ENCODE assay signal across 1 cellular context in the genomic region with DNA sequence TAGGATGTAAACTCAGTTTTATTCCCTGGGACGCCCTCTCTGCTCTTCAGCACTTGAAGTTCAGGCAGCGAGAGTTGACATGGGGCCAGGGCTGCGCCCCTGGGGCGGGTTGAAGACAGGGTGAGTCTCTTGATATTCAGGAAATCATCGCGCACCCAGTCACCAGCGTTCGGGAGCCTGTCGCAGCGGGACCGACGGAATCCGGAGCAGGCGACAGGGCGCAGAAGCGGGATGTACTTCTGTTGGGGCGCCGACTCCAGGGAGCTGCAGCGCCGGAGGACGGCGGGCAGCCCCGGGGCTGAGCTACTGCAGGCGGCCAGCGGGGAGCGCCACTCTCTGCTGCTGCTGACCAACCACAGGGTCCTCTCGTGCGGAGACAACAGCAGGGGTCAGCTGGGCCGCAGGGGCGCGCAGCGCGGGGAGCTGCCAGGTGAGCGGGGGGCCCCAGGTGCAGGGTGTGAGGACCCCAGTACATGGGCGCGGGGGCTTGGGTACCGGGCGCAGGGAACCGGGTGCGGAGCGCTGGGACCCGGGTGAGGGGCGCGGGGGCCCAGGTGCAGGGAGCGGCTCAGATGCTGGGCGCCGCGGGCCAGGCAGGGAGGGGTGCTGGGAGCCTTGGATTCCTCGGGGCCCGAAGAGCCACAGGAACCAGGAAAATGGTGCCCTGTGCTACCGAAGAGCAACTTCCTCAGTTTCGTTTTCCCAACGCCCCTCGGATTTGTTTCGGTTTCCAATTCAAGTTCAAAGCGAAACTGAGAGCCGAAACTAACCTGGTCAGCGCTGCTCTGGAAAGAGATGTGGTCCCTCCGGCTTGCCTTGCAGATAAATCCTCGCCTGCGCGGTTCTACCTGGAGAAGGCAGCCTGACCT.
TF ChIP-seq lines count a peak whose summit lies in the region.

A gene (plus strand): TSS at position 162 of the 869 bp plus-strand sequence. CDS start 70 bp downstream, at position 232.

TF ChIP-seq in GM23338, 12 proteins besides CTCF, POLR2A, EP300 and RAD21 (continued from another document):
- TF ChIP-seq, protein P1, sequence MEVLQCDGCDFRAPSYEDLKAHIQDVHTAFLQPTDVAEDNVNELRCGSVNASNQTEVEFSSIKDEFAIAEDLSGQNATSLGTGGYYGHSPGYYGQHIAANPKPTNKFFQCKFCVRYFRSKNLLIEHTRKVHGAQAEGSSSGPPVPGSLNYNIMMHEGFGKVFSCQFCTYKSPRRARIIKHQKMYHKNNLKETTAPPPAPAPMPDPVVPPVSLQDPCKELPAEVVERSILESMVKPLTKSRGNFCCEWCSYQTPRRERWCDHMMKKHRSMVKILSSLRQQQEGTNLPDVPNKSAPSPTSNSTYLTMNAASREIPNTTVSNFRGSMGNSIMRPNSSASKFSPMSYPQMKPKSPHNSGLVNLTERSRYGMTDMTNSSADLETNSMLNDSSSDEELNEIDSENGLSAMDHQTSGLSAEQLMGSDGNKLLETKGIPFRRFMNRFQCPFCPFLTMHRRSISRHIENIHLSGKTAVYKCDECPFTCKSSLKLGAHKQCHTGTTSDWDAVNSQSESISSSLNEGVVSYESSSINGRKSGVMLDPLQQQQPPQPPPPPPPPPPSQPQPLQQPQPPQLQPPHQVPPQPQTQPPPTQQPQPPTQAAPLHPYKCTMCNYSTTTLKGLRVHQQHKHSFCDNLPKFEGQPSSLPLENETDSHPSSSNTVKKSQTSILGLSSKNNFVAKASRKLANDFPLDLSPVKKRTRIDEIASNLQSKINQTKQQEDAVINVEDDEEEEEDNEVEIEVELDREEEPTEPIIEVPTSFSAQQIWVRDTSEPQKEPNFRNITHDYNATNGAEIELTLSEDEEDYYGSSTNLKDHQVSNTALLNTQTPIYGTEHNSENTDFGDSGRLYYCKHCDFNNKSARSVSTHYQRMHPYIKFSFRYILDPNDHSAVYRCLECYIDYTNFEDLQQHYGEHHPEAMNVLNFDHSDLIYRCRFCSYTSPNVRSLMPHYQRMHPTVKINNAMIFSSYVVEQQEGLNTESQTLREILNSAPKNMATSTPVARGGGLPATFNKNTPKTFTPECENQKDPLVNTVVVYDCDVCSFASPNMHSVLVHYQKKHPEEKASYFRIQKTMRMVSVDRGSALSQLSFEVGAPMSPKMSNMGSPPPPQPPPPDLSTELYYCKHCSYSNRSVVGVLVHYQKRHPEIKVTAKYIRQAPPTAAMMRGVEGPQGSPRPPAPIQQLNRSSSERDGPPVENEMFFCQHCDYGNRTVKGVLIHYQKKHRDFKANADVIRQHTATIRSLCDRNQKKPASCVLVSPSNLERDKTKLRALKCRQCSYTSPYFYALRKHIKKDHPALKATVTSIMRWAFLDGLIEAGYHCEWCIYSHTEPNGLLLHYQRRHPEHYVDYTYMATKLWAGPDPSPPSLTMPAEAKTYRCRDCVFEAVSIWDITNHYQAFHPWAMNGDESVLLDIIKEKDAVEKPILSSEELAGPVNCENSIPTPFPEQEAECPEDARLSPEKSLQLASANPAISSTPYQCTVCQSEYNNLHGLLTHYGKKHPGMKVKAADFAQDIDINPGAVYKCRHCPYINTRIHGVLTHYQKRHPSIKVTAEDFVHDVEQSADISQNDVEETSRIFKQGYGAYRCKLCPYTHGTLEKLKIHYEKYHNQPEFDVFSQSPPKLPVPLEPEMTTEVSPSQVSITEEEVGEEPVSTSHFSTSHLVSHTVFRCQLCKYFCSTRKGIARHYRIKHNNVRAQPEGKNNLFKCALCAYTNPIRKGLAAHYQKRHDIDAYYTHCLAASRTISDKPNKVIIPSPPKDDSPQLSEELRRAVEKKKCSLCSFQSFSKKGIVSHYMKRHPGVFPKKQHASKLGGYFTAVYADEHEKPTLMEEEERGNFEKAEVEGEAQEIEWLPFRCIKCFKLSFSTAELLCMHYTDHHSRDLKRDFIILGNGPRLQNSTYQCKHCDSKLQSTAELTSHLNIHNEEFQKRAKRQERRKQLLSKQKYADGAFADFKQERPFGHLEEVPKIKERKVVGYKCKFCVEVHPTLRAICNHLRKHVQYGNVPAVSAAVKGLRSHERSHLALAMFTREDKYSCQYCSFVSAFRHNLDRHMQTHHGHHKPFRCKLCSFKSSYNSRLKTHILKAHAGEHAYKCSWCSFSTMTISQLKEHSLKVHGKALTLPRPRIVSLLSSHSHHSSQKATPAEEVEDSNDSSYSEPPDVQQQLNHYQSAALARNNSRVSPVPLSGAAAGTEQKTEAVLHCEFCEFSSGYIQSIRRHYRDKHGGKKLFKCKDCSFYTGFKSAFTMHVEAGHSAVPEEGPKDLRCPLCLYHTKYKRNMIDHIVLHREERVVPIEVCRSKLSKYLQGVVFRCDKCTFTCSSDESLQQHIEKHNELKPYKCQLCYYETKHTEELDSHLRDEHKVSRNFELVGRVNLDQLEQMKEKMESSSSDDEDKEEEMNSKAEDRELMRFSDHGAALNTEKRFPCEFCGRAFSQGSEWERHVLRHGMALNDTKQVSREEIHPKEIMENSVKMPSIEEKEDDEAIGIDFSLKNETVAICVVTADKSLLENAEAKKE (CRISPR knock-in tag; IDR thresholded peaks at IDR 0.05), result no peak
- TF ChIP-seq ZNF331 (CRISPR knock-in tag; IDR thresholded peaks at IDR 0.05; ENCODE audit: low read depth), result no peak
- no peak for TF ChIP-seq ZNF114 (CRISPR knock-in tag; IDR thresholded peaks at IDR 0.05)
- TF ChIP-seq EZH2 (IDR thresholded peaks at IDR 0.05; ENCODE audit: low read depth, unreplicated experiment), result no peak
- TF ChIP-seq, protein P2, sequence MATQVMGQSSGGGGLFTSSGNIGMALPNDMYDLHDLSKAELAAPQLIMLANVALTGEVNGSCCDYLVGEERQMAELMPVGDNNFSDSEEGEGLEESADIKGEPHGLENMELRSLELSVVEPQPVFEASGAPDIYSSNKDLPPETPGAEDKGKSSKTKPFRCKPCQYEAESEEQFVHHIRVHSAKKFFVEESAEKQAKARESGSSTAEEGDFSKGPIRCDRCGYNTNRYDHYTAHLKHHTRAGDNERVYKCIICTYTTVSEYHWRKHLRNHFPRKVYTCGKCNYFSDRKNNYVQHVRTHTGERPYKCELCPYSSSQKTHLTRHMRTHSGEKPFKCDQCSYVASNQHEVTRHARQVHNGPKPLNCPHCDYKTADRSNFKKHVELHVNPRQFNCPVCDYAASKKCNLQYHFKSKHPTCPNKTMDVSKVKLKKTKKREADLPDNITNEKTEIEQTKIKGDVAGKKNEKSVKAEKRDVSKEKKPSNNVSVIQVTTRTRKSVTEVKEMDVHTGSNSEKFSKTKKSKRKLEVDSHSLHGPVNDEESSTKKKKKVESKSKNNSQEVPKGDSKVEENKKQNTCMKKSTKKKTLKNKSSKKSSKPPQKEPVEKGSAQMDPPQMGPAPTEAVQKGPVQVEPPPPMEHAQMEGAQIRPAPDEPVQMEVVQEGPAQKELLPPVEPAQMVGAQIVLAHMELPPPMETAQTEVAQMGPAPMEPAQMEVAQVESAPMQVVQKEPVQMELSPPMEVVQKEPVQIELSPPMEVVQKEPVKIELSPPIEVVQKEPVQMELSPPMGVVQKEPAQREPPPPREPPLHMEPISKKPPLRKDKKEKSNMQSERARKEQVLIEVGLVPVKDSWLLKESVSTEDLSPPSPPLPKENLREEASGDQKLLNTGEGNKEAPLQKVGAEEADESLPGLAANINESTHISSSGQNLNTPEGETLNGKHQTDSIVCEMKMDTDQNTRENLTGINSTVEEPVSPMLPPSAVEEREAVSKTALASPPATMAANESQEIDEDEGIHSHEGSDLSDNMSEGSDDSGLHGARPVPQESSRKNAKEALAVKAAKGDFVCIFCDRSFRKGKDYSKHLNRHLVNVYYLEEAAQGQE (IDR thresholded peaks at IDR 0.05; ENCODE audit: unreplicated experiment), result no peak
